In the genomic region with DNA sequence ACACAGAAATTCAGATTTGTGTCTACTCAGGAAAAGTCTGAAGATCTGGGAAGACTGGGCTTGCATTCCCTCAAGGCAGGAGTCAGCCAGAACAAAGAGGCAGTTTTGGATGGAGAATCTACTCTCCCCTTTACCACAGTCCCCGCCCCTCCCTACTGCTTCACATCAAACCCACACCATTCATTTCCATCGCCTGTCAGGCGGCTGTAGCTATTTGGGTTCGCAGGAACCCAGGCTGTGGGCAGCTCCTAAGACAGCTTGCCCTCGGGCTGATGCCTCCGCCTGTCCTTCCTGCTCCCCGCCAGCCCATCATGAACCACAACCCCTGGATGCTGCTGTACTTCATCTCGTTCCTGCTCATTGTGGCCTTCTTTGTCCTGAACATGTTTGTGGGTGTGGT, we compare ENCODE assay signal across 1 cellular context.
TF ChIP-seq lines count a peak whose summit lies in the region.

No MANE protein-coding gene starts in this region.

TF ChIP-seq in HepG2, 621 proteins besides CTCF, POLR2A, EP300 and RAD21:
- peak; percentile 55; the same call in 1 of the 2 replicates for TF ChIP-seq EZH2 (conservative IDR thresholded peaks at IDR 0.05; ENCODE audit: low read depth, low read length)
- TF ChIP-seq ZNF510 (CRISPR knock-in tag; IDR thresholded peaks at IDR 0.05; ENCODE audit: low read depth), result no peak
TF ChIP-seq in HepG2: peak in this region for 1.
